ENCODE assay signal across 2 cellular contexts in the genomic region with DNA sequence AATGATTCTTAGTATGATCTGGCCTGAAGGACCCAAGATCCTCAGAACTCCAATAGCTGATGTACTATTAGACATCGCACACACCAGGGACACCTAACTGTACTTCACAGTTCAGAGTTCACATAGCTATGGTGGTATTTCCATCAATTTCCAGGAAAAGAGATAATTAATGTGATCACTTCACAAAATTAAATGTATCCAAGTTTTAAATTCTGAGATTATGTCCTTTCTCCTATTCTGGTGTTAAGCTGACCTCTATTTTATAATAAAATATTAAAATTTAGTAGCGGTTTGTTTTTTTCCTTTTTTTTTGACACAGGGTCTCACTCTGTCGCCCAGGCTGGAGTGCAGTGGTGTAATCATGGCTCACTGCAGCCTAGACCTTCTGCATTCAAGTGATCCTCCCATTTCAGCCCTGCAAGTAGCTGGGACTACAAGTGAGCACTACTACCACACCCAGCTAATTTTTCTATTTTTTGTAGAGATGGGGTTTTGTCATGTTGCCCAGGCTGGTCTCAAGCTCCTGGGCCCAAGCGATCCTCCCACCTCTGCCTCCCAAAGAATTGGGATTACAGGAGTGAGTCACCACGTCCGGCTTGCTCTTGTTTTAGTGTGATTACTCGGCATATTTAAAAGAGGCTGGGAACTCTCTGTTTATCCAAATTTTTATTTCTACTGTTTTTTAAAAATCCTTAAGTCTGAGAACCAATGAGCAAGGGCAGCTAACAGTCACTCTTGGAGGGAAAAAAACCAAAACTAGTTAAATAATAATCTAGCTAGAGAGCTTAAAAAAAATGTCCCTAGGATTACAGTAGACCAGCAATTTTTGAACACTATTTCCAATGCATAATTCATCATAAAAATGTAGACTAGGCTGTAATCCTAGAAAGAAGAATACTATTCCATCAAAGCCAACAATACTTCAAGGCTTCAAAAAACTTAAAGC.
TF ChIP-seq lines count a peak whose summit lies in the region.

No MANE protein-coding gene starts in this region.

TF ChIP-seq in A549, 52 proteins besides CTCF, POLR2A, EP300 and RAD21:
- no peak for TF ChIP-seq CBX2 (IDR thresholded peaks at IDR 0.05; ENCODE audit: borderline replicate concordance, low read depth)
- peak; percentile 60 for TF ChIP-seq MAFK (IDR thresholded peaks at IDR 0.05; ENCODE audit: partially characterized antibody)
- TF ChIP-seq FOSL2 (IDR thresholded peaks at IDR 0.05): no peak
- peak; percentile 63 for TF ChIP-seq FOSL2 (CRISPR knock-in tag; IDR thresholded peaks at IDR 0.05)
- TF ChIP-seq RARB (CRISPR knock-in tag; IDR thresholded peaks at IDR 0.05): no peak

TF ChIP-seq in IMR-90, 13 proteins besides CTCF, POLR2A, EP300 and RAD21:
- TF ChIP-seq MAZ (IDR thresholded peaks at IDR 0.05; ENCODE audit: borderline replicate concordance, low read depth, low read length): no peak
- peak; percentile 17; the same call in 1 of the 2 replicates for TF ChIP-seq NFE2L2 (IDR thresholded peaks at IDR 0.05; ENCODE audit: low read depth, low read length)
- TF ChIP-seq USF2 (IDR thresholded peaks at IDR 0.05; ENCODE audit: low read depth, low read length): no peak
- TF ChIP-seq FOS (IDR thresholded peaks at IDR 0.05; ENCODE audit: low read depth, low read length): 0 out of 2 replicates have a peak, but pooled peaks have one; percentile 15
- TF ChIP-seq, protein P1, sequence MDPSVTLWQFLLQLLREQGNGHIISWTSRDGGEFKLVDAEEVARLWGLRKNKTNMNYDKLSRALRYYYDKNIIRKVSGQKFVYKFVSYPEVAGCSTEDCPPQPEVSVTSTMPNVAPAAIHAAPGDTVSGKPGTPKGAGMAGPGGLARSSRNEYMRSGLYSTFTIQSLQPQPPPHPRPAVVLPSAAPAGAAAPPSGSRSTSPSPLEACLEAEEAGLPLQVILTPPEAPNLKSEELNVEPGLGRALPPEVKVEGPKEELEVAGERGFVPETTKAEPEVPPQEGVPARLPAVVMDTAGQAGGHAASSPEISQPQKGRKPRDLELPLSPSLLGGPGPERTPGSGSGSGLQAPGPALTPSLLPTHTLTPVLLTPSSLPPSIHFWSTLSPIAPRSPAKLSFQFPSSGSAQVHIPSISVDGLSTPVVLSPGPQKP (IDR thresholded peaks at IDR 0.05; ENCODE audit: borderline replicate concordance, low read depth, low read length): no peak
- no peak for TF ChIP-seq SMC3 (IDR thresholded peaks at IDR 0.05; ENCODE audit: low read depth, low read length)
- no peak for TF ChIP-seq MXI1 (IDR thresholded peaks at IDR 0.05; ENCODE audit: borderline replicate concordance, low read depth, low read length)
- peak; percentile 41 for TF ChIP-seq MAFK (IDR thresholded peaks at IDR 0.05; ENCODE audit: low read depth, low read length)
- no peak for TF ChIP-seq RFX5 (IDR thresholded peaks at IDR 0.05; ENCODE audit: low read depth, low read length)
- TF ChIP-seq CHD1 (IDR thresholded peaks at IDR 0.05; ENCODE audit: low read depth, low read length): no peak
- no peak for TF ChIP-seq BHLHE40 (IDR thresholded peaks at IDR 0.05; ENCODE audit: low read depth, low read length)
TF ChIP-seq in IMR-90: peak in this region for 3.
